In genomic region chr10:59387951-59388431, GRCh38 we compare ENCODE assay signal across 10 cellular contexts. TPM values are rescaled to one million over a fixed set of nuclear protein-coding genes. Genes with fewer than 3 reads are reported as not detected.
A peak's percentile ranks its signal among the peaks of the same experiment; 100 is the strongest.
DNase-seq lines count a peak whose midpoint lies in the region; ATAC-seq, FAIRE-seq and TF ChIP-seq lines count a peak whose summit lies in the region.
"Had no signal": no experiment of that assay in that cellular context is flagged by ENCODE, and none has a peak within 500 bp of the region (broad histone marks: within the 10 kb centered on the region; RNA-seq: fewer than 3 reads in every experiment).

No MANE protein-coding gene starts in this region.

- H3K9me3 ChIP-seq in astrocyte (ENCODE audit: insufficient read depth, low read depth, low read length) (no peaks in the 10 kb centered on the region), heart right ventricle (no peaks in the 10 kb centered on the region), thoracic aorta (no peaks in the 10 kb centered on the region), Peyer's patch (no peaks in the 10 kb centered on the region)

- H3K4me3 ChIP-seq in astrocyte (ENCODE audit: insufficient read depth, low read depth, low read length) (no peak overlapping the region), heart right ventricle (no peak overlapping the region), thoracic aorta (no peak overlapping the region), Peyer's patch (no peak overlapping the region)

- peak; percentile 97 for FAIRE-seq in astrocyte (lab: Jason Lieb, UNC)

- peak overlapping the region; percentile 61 for H3K4me2 ChIP-seq in astrocyte (ENCODE audit: low read length)

- peak overlapping the region; percentile 89 for H3K27ac ChIP-seq in astrocyte (ENCODE audit: low read depth, low read length)
- H3K27ac ChIP-seq in heart right ventricle: peak overlapping the region in 7 of 10 donors; percentile 3 to 63 (median 47)
- H3K27ac ChIP-seq in thoracic aorta: peak overlapping the region; percentile 80 to 88
- no peak overlapping the region for H3K27ac ChIP-seq in Peyer's patch

- WGBS in heart right ventricle, 2 donors: 53 to 54% methylated on average over 1 of the region's 1 CpG

- ATAC-seq in heart right ventricle (peak in 6 of 8 donors; percentile 27 to 71 (median 46)), thoracic aorta (ENCODE audit: insufficient number of reproducible peaks, low FRiP score, low read depth) (peak; percentile 64), HG02610 (IDR thresholded peaks at IDR 0.05; ENCODE audit: unreplicated experiment) (no peak)
- ATAC-seq in effector memory CD8-positive, alpha-beta T cell (replicated peaks): no peak

- no peaks in the 10 kb centered on the region for H3K4me1 Mint-ChIP-seq in HFFc6 (ENCODE audit: low read depth)
- H3K4me1 Mint-ChIP-seq in astrocyte (ENCODE audit: low read depth, unreplicated experiment): peaks cover 42% of the 10 kb centered on the region
- H3K4me1 Mint-ChIP-seq in endothelial cell (ENCODE audit: unreplicated experiment): peaks cover 6% of the 10 kb centered on the region
- no peaks in the 10 kb centered on the region for H3K4me1 Mint-ChIP-seq in effector memory CD8-positive, alpha-beta T cell (ENCODE audit: low read depth in 2 of 2)

- no peaks in the 10 kb centered on the region; the same call in none of the 2 replicates for H3K27me3 Mint-ChIP-seq in HFFc6 (ENCODE audit: insufficient read depth)
- H3K27me3 Mint-ChIP-seq in astrocyte (ENCODE audit: low read depth, unreplicated experiment): no peaks in the 10 kb centered on the region
- H3K27me3 Mint-ChIP-seq in endothelial cell (ENCODE audit: unreplicated experiment): peaks cover 1% of the 10 kb centered on the region
- H3K27me3 Mint-ChIP-seq in effector memory CD8-positive, alpha-beta T cell: no peaks in the 10 kb centered on the region

- peak; percentile 28 for DNase-seq in HFFc6
- peak; percentile 99 for DNase-seq in astrocyte (ENCODE audit: low read depth)
- no peak for DNase-seq in heart right ventricle
- no peak for DNase-seq in thoracic aorta (ENCODE audit: low spot score)
- DNase-seq in endothelial cell (ENCODE audit: low spot score): no peak
- no peak for DNase-seq in Peyer's patch
- DNase-seq in effector memory CD8-positive, alpha-beta T cell: no peak
- DNase-seq: NCI-H1436, SHP77 had no signal

- H3K27me3 ChIP-seq in astrocyte (ENCODE audit: insufficient read depth, low read length) (no peaks in the 10 kb centered on the region), heart right ventricle (no peaks in the 10 kb centered on the region), thoracic aorta (replicated peaks; ENCODE audit: insufficient read depth) (no peaks in the 10 kb centered on the region), Peyer's patch (no peaks in the 10 kb centered on the region)

- H3K36me3 ChIP-seq in astrocyte (ENCODE audit: insufficient read depth, low read length): no peaks in the 10 kb centered on the region
- H3K36me3 ChIP-seq in heart right ventricle: no peaks in the 10 kb centered on the region
- no peaks in the 10 kb centered on the region for H3K36me3 ChIP-seq in thoracic aorta
- H3K36me3 ChIP-seq in Peyer's patch: no peaks in the 10 kb centered on the region

- H3K4me3 Mint-ChIP-seq in HFFc6: no peak overlapping the region
- peak overlapping the region; percentile 17 for H3K4me3 Mint-ChIP-seq in astrocyte (ENCODE audit: unreplicated experiment)
- no peak overlapping the region for H3K4me3 Mint-ChIP-seq in endothelial cell (ENCODE audit: unreplicated experiment)
- no peak overlapping the region for H3K4me3 Mint-ChIP-seq in effector memory CD8-positive, alpha-beta T cell

- H3K9me3 Mint-ChIP-seq in HFFc6 (peaks cover 10% of the 10 kb centered on the region), astrocyte (ENCODE audit: unreplicated experiment) (no peaks in the 10 kb centered on the region), endothelial cell (ENCODE audit: unreplicated experiment) (no peaks in the 10 kb centered on the region)
- peaks cover 0 to 5% of the 10 kb centered on the region in 2 donors for H3K9me3 Mint-ChIP-seq in effector memory CD8-positive, alpha-beta T cell

- H3K36me3 Mint-ChIP-seq in HFFc6 (ENCODE audit: low read depth) (no peaks in the 10 kb centered on the region), astrocyte (ENCODE audit: low read depth, unreplicated experiment) (no peaks in the 10 kb centered on the region), endothelial cell (ENCODE audit: low read depth, unreplicated experiment) (no peaks in the 10 kb centered on the region)
- no peaks in the 10 kb centered on the region for H3K36me3 Mint-ChIP-seq in effector memory CD8-positive, alpha-beta T cell (ENCODE audit: insufficient read depth)

- peak overlapping the region; percentile 61 for H2AFZ ChIP-seq in astrocyte (ENCODE audit: low read depth, low read length)

- H3K27ac Mint-ChIP-seq in HFFc6 (peak overlapping the region; percentile 56), astrocyte (ENCODE audit: unreplicated experiment) (peak overlapping the region; percentile 90), endothelial cell (ENCODE audit: unreplicated experiment) (no peak overlapping the region)
- H3K27ac Mint-ChIP-seq in effector memory CD8-positive, alpha-beta T cell: no peak overlapping the region

- TF ChIP-seq CTCF in HFFc6 (IDR thresholded peaks at IDR 0.05) (no peak), astrocyte (IDR thresholded peaks at IDR 0.05; ENCODE audit: insufficient read depth, low read depth, low read length) (no peak), heart right ventricle (IDR thresholded peaks at IDR 0.05) (no peak), thoracic aorta (IDR thresholded peaks at IDR 0.05) (no peak), endothelial cell (IDR thresholded peaks at IDR 0.05; ENCODE audit: unreplicated experiment) (no peak), Peyer's patch (IDR thresholded peaks at IDR 0.05) (no peak)

- TF ChIP-seq POLR2A in Peyer's patch (IDR thresholded peaks at IDR 0.05): no peak

- H4K20me1 ChIP-seq in astrocyte (ENCODE audit: insufficient read depth, low read length): no peaks in the 10 kb centered on the region

- intact Hi-C loops in heart right ventricle (cut with DNase I): no loop called here

- H3K9ac ChIP-seq in astrocyte (ENCODE audit: low read length): peak overlapping the region; percentile 60

- H3K4me1 ChIP-seq in astrocyte (ENCODE audit: insufficient read depth, low read length) (peaks cover 26% of the 10 kb centered on the region), heart right ventricle (peaks cover 0 to 27% (median 0%) of the 10 kb centered on the region in 9 donors), thoracic aorta (ENCODE audit: control insufficient read depth in 1 of 2, low read depth in 2 of 2) (peaks cover 13 to 44% of the 10 kb centered on the region in 2 donors), Peyer's patch (no peaks in the 10 kb centered on the region)

- H3K79me2 ChIP-seq in astrocyte (ENCODE audit: insufficient read depth, low read length): no peaks in the 10 kb centered on the region

RNA-seq across cellular contexts. Expression of gene FAM13C, which starts 25.6 kb away (rescaled TPM):
- not detected for total RNA-seq in HFFc6 (2021; fragmentation: NEBNext Ultra II Directional; extraction: Animal tissue kit (Norgen Biotek cat#: 25700))
- total RNA-seq in astrocyte: 8.7 and 9.3 TPM in 2 replicates
- total RNA-seq in heart right ventricle: 10 to 100 TPM in 1 of 10 donors, 1 to 10 TPM in 9; 2.9 to 14.6 (median 7.7) TPM
- polyA plus RNA-seq in heart right ventricle: 1 to 10 TPM; 1.5 to 3.8 TPM
- 10 to 100 TPM; 20.4 to 30.9 TPM for total RNA-seq in thoracic aorta
- 57.9 TPM for total RNA-seq in endothelial cell (ENCODE audit: unreplicated experiment)
- 10 to 100 TPM in 1 of 4 donors, 1 to 10 TPM in 3; 1.8 to 47.9 (median 5.7) TPM for total RNA-seq in Peyer's patch

Comparison
In these comparisons a context has a peak if more than half of its experiments do, and no peak if none do; other contexts are left out.
1. DNase-seq: peak in HFFc6 (single experiment) and astrocyte (single experiment); none in heart right ventricle (0 of 2), thoracic aorta (single experiment), endothelial cell (single experiment), Peyer's patch (0 of 3) and effector memory CD8-positive, alpha-beta T cell (0 of 3).
2. H3K27ac Mint-ChIP-seq: peak in HFFc6 (single experiment) and astrocyte (single experiment); none in endothelial cell (single experiment) and effector memory CD8-positive, alpha-beta T cell (0 of 2).
3. H3K27ac ChIP-seq: peak in astrocyte (single experiment), heart right ventricle (7 of 10) and thoracic aorta (2 of 2); none in Peyer's patch (0 of 4).
4. ATAC-seq: peak in heart right ventricle (6 of 8) and thoracic aorta (single experiment); none in HG02610 (single experiment) and effector memory CD8-positive, alpha-beta T cell (single experiment).